ENCODE assay signal across 1 cellular context in genomic region chr22:40613025-40613424, GRCh38.
TF ChIP-seq lines count a peak whose summit lies in the region.

No MANE protein-coding gene starts in this region.

TF ChIP-seq in K562, 482 proteins besides CTCF, POLR2A, EP300 and RAD21:
- TF ChIP-seq MXD1 (CRISPR knock-in tag; IDR thresholded peaks at IDR 0.05; ENCODE audit: borderline replicate concordance, poor library complexity, severe bottlenecking) (no peak), JUND (IDR thresholded peaks at IDR 0.05; ENCODE audit: borderline replicate concordance, low read depth, low read length) (no peak), JUND (tag; IDR thresholded peaks at IDR 0.05; ENCODE audit: borderline replicate concordance, low read depth, low read length) (no peak)
- TF ChIP-seq, protein P1, sequence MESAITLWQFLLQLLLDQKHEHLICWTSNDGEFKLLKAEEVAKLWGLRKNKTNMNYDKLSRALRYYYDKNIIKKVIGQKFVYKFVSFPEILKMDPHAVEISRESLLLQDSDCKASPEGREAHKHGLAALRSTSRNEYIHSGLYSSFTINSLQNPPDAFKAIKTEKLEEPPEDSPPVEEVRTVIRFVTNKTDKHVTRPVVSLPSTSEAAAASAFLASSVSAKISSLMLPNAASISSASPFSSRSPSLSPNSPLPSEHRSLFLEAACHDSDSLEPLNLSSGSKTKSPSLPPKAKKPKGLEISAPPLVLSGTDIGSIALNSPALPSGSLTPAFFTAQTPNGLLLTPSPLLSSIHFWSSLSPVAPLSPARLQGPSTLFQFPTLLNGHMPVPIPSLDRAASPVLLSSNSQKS (CRISPR knock-in tag; IDR thresholded peaks at IDR 0.05), result no peak
